Comparison of ENCODE assay signal across 8 cellular contexts in genomic region chrX:104922206-104922621, GRCh38.
DNase-seq lines count a peak whose midpoint lies in the region; ATAC-seq lines count a peak whose summit lies in the region.

No MANE protein-coding gene starts in this region.

- ATAC-seq in GM19395 (IDR thresholded peaks at IDR 0.05; ENCODE audit: unreplicated experiment) (peak; percentile 99), HG03432 (IDR thresholded peaks at IDR 0.05; ENCODE audit: unreplicated experiment) (peak; percentile 97)

- DNase-seq in CMK (ENCODE audit: low read depth) (peak; percentile 54), NCI-H446 treated with DMSO at 0.1 percent for 48 hours (lab: John Stamatoyannopoulos, UW) (peak; percentile 37), midbrain (lab: John Stamatoyannopoulos, UW) (peak; percentile 4)
- peak; percentile 26 to 50 for DNase-seq in activated CD4-positive, alpha-beta T cell treated with anti-CD3 and anti-CD28 coated beads for 4 hours
- peak; percentile 31 for DNase-seq in effector CD8-positive, alpha-beta T cell (lab: John Stamatoyannopoulos, UW)
- DNase-seq in stimulated activated CD8-positive, alpha-beta memory T cell treated with anti-CD3 and anti-CD28 coated beads, Interleukin-7, amount 100 ng/mL, for 48 hours (ENCODE audit: extremely low read depth in 1 of 2, low read depth in 1 of 2) = peak; percentile 14 to 34

Comparison
In these comparisons a context has a peak if more than half of its experiments do, and no peak if none do; other contexts are left out.
1. Peak in every context shown above with its lines: DNase-seq and ATAC-seq.
2. DNase-seq: peak in every context shown above with its lines; median percentile 54 in CMK; 38 in activated CD4-positive, alpha-beta T cell treated with anti-CD3 and anti-CD28 coated beads for 4 hours; 37 in NCI-H446 treated with DMSO at 0.1 percent for 48 hours; 31 in effector CD8-positive, alpha-beta T cell; 24 in stimulated activated CD8-positive, alpha-beta memory T cell treated with anti-CD3 and anti-CD28 coated beads, Interleukin-7, amount 100 ng/mL, for 48 hours; 4 in midbrain.